8 cellular contexts compared by ENCODE assay signal in the genomic region with DNA sequence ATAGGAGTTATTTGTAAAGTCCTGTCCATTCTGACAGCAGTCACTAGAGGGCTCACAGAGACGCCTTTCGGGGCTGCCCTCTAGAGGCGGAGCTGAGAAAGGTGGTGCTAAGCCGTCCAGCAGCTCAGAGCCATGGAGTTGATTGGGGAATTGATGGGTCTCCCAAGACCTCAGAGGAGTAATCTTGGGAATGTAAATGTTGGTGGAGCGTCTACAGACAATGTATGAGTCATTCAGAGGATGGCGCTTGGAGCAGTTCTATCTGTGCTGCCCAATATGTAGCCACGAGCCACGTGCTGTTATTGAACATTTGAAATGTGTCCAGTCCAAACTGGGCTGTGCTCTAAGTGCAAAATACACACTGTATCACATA.
DNase-seq lines count a peak whose midpoint lies in the region; ATAC-seq, FAIRE-seq and TF ChIP-seq lines count a peak whose summit lies in the region.

No MANE protein-coding gene starts in this region.

- H3K4me1 Mint-ChIP-seq in MCF 10A (ENCODE audit: insufficient read depth, unreplicated experiment), result peaks cover 21% of the 10 kb centered on the region

- no peaks in the 10 kb centered on the region for H3K9me3 ChIP-seq in kidney (ENCODE audit: control insufficient read depth in 1 of 2, low read length in 2 of 2)

- DNase-seq in GM13977 (ENCODE audit: low spot score) (peak; percentile 59), NCI-H2029 treated with DMSO at 0.1 percent for 48 hours (lab: John Stamatoyannopoulos, UW) (peak; percentile 1), MCF 10A (ENCODE audit: unreplicated experiment) (peak; percentile 95), kidney (peak; percentile 82)
- peak; percentile 68 for DNase-seq in stimulated activated CD4-positive, alpha-beta T cell treated with anti-CD3 and anti-CD28 coated beads, Interleukin-2, amount 100 ng/mL, for 4 hours (ENCODE audit: low read depth)

- H3K27ac Mint-ChIP-seq in MCF 10A (ENCODE audit: low read depth, unreplicated experiment), result peak overlapping the region; percentile 88

- H3K4me1 ChIP-seq in kidney (ENCODE audit: control insufficient read depth in 1 of 2, insufficient read depth in 1 of 2, low read depth in 1 of 2, low read length in 2 of 2), result no peaks in the 10 kb centered on the region

- no peak overlapping the region for H3K27ac ChIP-seq in 22Rv1
- no peak overlapping the region for H3K27ac ChIP-seq in VCaP
- no peak overlapping the region for H3K27ac ChIP-seq in kidney (ENCODE audit: low read depth in 2 of 2, low read length in 2 of 2)

- no peak overlapping the region for H3K9ac ChIP-seq in kidney (ENCODE audit: low read length in 2 of 2)

- no peaks in the 10 kb centered on the region for H3K36me3 ChIP-seq in kidney (ENCODE audit: control insufficient read depth in 1 of 2, insufficient read depth in 2 of 2, low read length in 2 of 2)

- intact Hi-C loops in MCF 10A (cut with micrococcal nuclease) (loop anchor here (1.0 to 5.0 kb wide), 8 partner anchors 119 to 834 kb away; a partner anchor contains a TSS), kidney (cut with DNase I) (loop anchor here (10.0 kb wide), 1 partner anchor 742 kb away; no protein-coding TSS in a partner anchor)

- H3K4me3 Mint-ChIP-seq in MCF 10A (ENCODE audit: unreplicated experiment), result no peak overlapping the region

- H3K36me3 Mint-ChIP-seq in MCF 10A (ENCODE audit: insufficient read depth, unreplicated experiment), result no peaks in the 10 kb centered on the region

- H3K27me3 Mint-ChIP-seq in MCF 10A (ENCODE audit: insufficient read depth, unreplicated experiment), result no peaks in the 10 kb centered on the region

- TF ChIP-seq CTCF in 22Rv1 (IDR thresholded peaks at IDR 0.05), result peak; percentile 98
- TF ChIP-seq CTCF in GM13977 (IDR thresholded peaks at IDR 0.05; ENCODE audit: extremely low read depth, insufficient read depth, missing control alignments), result peak; percentile 99
- peak; percentile 95 for TF ChIP-seq CTCF in VCaP (conservative IDR thresholded peaks at IDR 0.05)
- TF ChIP-seq CTCF in MCF 10A (IDR thresholded peaks at IDR 0.05; ENCODE audit: unreplicated experiment), result peak; percentile 98
- peak; percentile 89 for TF ChIP-seq CTCF in kidney (IDR thresholded peaks at IDR 0.05; ENCODE audit: borderline replicate concordance, extremely low read depth, insufficient read depth)

- peak; percentile 99 for ATAC-seq in HG02870 (IDR thresholded peaks at IDR 0.05; ENCODE audit: unreplicated experiment)

- no peaks in the 10 kb centered on the region for H3K9me3 Mint-ChIP-seq in MCF 10A (ENCODE audit: unreplicated experiment)

- H3K4me3 ChIP-seq in kidney (ENCODE audit: low read length in 2 of 2), result no peak overlapping the region

- BruUV-seq in MCF 10A (replicated peaks; lab: Mats Ljungman, UMichigan), result no TSS peak

- CTCF ChIA-PET in MCF 10A (lab: Yijun Ruan, JAX), result interaction anchor here (0.6 to 3.0 kb wide), 42 partner anchors 8 to 744 kb away, joined by 3 to 16 read pairs (median 4); no protein-coding TSS in a partner anchor

- in situ Hi-C loops in GM13977 (cut with MboI; ENCODE audit: low pct_unique_long_range_greater_than_20kb, low sequenced_read_pairs, unreplicated experiment), result loop anchor here (10.0 kb wide), 1 partner anchor 742 kb away; no protein-coding TSS in a partner anchor

- POLR2A ChIA-PET in MCF 10A (lab: Yijun Ruan, JAX), result interaction anchor here (0.6 to 3.6 kb wide), 15 partner anchors 8 to 740 kb away, joined by 3 to 21 read pairs (median 4); no protein-coding TSS in a partner anchor

- FAIRE-seq in kidney (lab: Jason Lieb, UNC), result peak; percentile 21

Comparison
In these comparisons a context has a peak if more than half of its experiments do, and no peak if none do; other contexts are left out.
1. DNase-seq: peak in every context shown above with its lines; median percentile 95 in MCF 10A; 82 in kidney; 68 in stimulated activated CD4-positive, alpha-beta T cell treated with anti-CD3 and anti-CD28 coated beads, Interleukin-2, amount 100 ng/mL, for 4 hours; 59 in GM13977; 1 in NCI-H2029 treated with DMSO at 0.1 percent for 48 hours.